ENCODE assay signal across 9 cellular contexts in genomic region chr14:36660736-36661505, GRCh38. TPM values are rescaled to one million over a fixed set of nuclear protein-coding genes. Genes with fewer than 3 reads are reported as not detected.
DNase-seq lines count a peak whose midpoint lies in the region; ATAC-seq and TF ChIP-seq lines count a peak whose summit lies in the region.
"Had no signal": no experiment of that assay in that cellular context is flagged by ENCODE, and none has a peak within 500 bp of the region (broad histone marks: within the 10 kb centered on the region; RNA-seq: fewer than 3 reads in every experiment).

No MANE protein-coding gene starts in this region.

- peak overlapping the region; percentile 60 for H3K27ac Mint-ChIP-seq in activated naive CD4-positive, alpha-beta T cell treated with anti-CD3 and anti-CD28 coated beads, Interleukin-2, amount 10 ng/mL, durations not matched to agents 7 days and 5 days

- H3K4me3 Mint-ChIP-seq in activated naive CD4-positive, alpha-beta T cell treated with anti-CD3 and anti-CD28 coated beads, Interleukin-2, amount 10 ng/mL, durations not matched to agents 7 days and 5 days: no peak overlapping the region

- no peak for TF ChIP-seq CTCF in thoracic aorta (IDR thresholded peaks at IDR 0.05)

- H3K9me3 ChIP-seq in NT2/D1 (ENCODE audit: insufficient read depth, low read length) (no peaks in the 10 kb centered on the region), iPS-15b (ENCODE audit: control insufficient read depth, insufficient read depth, low read length) (no peaks in the 10 kb centered on the region), thoracic aorta (no peaks in the 10 kb centered on the region)

- H3K4me3 ChIP-seq in NT2/D1 (ENCODE audit: insufficient read length, low read depth) (peak overlapping the region; percentile 30), iPS-15b (ENCODE audit: low read depth, low read length) (peak overlapping the region; percentile 60), thoracic aorta (peak overlapping the region; percentile 74)
- H3K4me3 ChIP-seq: lung had no signal

- CTCF ChIA-PET in activated naive CD4-positive, alpha-beta T cell treated with anti-CD3 and anti-CD28 coated beads, Interleukin-2, amount 10 ng/mL, durations not matched to agents 7 days and 5 days (lab: Charles Lee): no interaction called here

- peaks cover 95% of the 10 kb centered on the region for H3K27me3 ChIP-seq in NT2/D1 (ENCODE audit: insufficient read depth, insufficient read length)
- peaks cover 95% of the 10 kb centered on the region for H3K27me3 ChIP-seq in iPS-15b (ENCODE audit: control insufficient read depth, insufficient read depth, low read length)
- peaks cover 32% of the 10 kb centered on the region for H3K27me3 ChIP-seq in thoracic aorta (replicated peaks; ENCODE audit: insufficient read depth)

- H3K27ac ChIP-seq in thoracic aorta: no peak overlapping the region

- H3K9ac ChIP-seq in NT2/D1 (ENCODE audit: insufficient read length, low read depth) (no peak overlapping the region), iPS-15b (ENCODE audit: low read depth, low read length) (no peak overlapping the region)

- H3K9me3 Mint-ChIP-seq in activated naive CD4-positive, alpha-beta T cell treated with anti-CD3 and anti-CD28 coated beads, Interleukin-2, amount 10 ng/mL, durations not matched to agents 7 days and 5 days: peaks cover 5% of the 10 kb centered on the region

- peaks cover 15% of the 10 kb centered on the region for H3K36me3 Mint-ChIP-seq in activated naive CD4-positive, alpha-beta T cell treated with anti-CD3 and anti-CD28 coated beads, Interleukin-2, amount 10 ng/mL, durations not matched to agents 7 days and 5 days

- peaks cover 22% of the 10 kb centered on the region for H3K4me1 Mint-ChIP-seq in activated naive CD4-positive, alpha-beta T cell treated with anti-CD3 and anti-CD28 coated beads, Interleukin-2, amount 10 ng/mL, durations not matched to agents 7 days and 5 days

- ATAC-seq in thoracic aorta (ENCODE audit: insufficient number of reproducible peaks, low FRiP score, low read depth) (no peak), GM21528 (IDR thresholded peaks at IDR 0.05; ENCODE audit: low FRiP score, unreplicated experiment) (no peak)

- H3K27me3 Mint-ChIP-seq in activated naive CD4-positive, alpha-beta T cell treated with anti-CD3 and anti-CD28 coated beads, Interleukin-2, amount 10 ng/mL, durations not matched to agents 7 days and 5 days: peaks cover 100% of the 10 kb centered on the region

- DNase-seq in activated naive CD4-positive, alpha-beta T cell treated with anti-CD3 and anti-CD28 coated beads, Interleukin-2, amount 10 ng/mL, durations not matched to agents 7 days and 5 days: no peak
- no peak for DNase-seq in activated naive CD4-positive, alpha-beta T cell (lab: John Stamatoyannopoulos, UW)
- DNase-seq in NT2/D1 (ENCODE audit: low read depth, low spot score): no peak
- DNase-seq in thoracic aorta (ENCODE audit: low spot score): no peak
- DNase-seq in nucleus accumbens (lab: John Stamatoyannopoulos, UW): no peak
- DNase-seq in iPS-NIHi7 (ENCODE audit: extremely low spot score): no peak

- H3K4me1 ChIP-seq in NT2/D1 (ENCODE audit: insufficient read depth, insufficient read length) (peaks cover 8% of the 10 kb centered on the region), iPS-15b (ENCODE audit: control insufficient read depth, insufficient read depth, low read length) (peaks cover 2% of the 10 kb centered on the region), thoracic aorta (ENCODE audit: control insufficient read depth in 1 of 2, low read depth in 2 of 2) (peaks cover 9 to 65% of the 10 kb centered on the region in 2 donors)

- H3K36me3 ChIP-seq in NT2/D1 (ENCODE audit: insufficient read depth, insufficient read length, low read length) (no peaks in the 10 kb centered on the region), iPS-15b (ENCODE audit: control insufficient read depth, insufficient read depth, low read length) (no peaks in the 10 kb centered on the region), thoracic aorta (no peaks in the 10 kb centered on the region)

RNA-seq across cellular contexts. Expression of gene PAX9, which starts 0.7 kb away (rescaled TPM):
- 1 to 10 TPM in 1 of 2 donors, under 1 TPM in 1; 0.21 to 4.5 TPM for total RNA-seq in thoracic aorta
